ENCODE assay signal across 8 cellular contexts in genomic region chr15:30992073-30992363, GRCh38. TPM values are rescaled to one million over a fixed set of nuclear protein-coding genes. Genes with fewer than 3 reads are reported as not detected.
A peak's percentile ranks its signal among the peaks of the same experiment; 100 is the strongest.
DNase-seq lines count a peak whose midpoint lies in the region; ATAC-seq and TF ChIP-seq lines count a peak whose summit lies in the region.

No MANE protein-coding gene starts in this region.

- no peaks in the 10 kb centered on the region for H3K9me3 Mint-ChIP-seq in CD4-positive, alpha-beta T cell
- H3K9me3 Mint-ChIP-seq in brain (peaks cover 0 to 7% (median 0%) of the 10 kb centered on the region in 5 experiments), memory B cell (no peaks in the 10 kb centered on the region)

- ATAC-seq in CD4-positive, alpha-beta T cell (ENCODE audit: poor library complexity): no peak
- ATAC-seq in HG03457 (IDR thresholded peaks at IDR 0.05; ENCODE audit: unreplicated experiment) (peak; percentile 3), memory B cell (ENCODE audit: low read depth) (no peak), HG03469 (IDR thresholded peaks at IDR 0.05; ENCODE audit: unreplicated experiment) (no peak)

- POLR2A ChIA-PET in CD4-positive, alpha-beta T cell (lab: Charles Lee): interaction anchor here (0.7 to 3.0 kb wide), 9 partner anchors 12 to 443 kb away, joined by 3 to 24 read pairs (median 4); no protein-coding TSS in a partner anchor

- intact Hi-C loops in CD4-positive, alpha-beta T cell (cut with DNase I, micrococcal nuclease): loop anchor here in 1 of 2 experiments (5.0 to 10.0 kb wide), 3 partner anchors 90 to 883 kb away; partner anchors contain the start of genes FAN1 and OTUD7A

- no peaks in the 10 kb centered on the region for H3K9me3 ChIP-seq in CD4-positive, alpha-beta T cell (ENCODE audit: control insufficient read depth, low read length)

- CTCF ChIA-PET in CD4-positive, alpha-beta T cell (lab: Charles Lee): no interaction called here

- H3K4me3 Mint-ChIP-seq in CD4-positive, alpha-beta T cell: peak overlapping the region; percentile 85
- peak overlapping the region; percentile 81 to 92 (median 86) for H3K4me3 Mint-ChIP-seq in brain
- H3K4me3 Mint-ChIP-seq in memory B cell: peak overlapping the region; percentile 72

- no peak for DNase-seq in CD4-positive, alpha-beta T cell
- no peak for DNase-seq in memory B cell (ENCODE audit: low spot score in 2 of 2)
- DNase-seq in dedifferentiated amniotic fluid mesenchymal stem cell (ENCODE audit: extremely low spot score): no peak
- DNase-seq in GF-D8 (lab: John Stamatoyannopoulos, UW): no peak

- no peaks in the 10 kb centered on the region for H3K27me3 Mint-ChIP-seq in CD4-positive, alpha-beta T cell
- H3K27me3 Mint-ChIP-seq in brain (peaks cover 15% of the 10 kb centered on the region), memory B cell (no peaks in the 10 kb centered on the region)

- H3K36me3 ChIP-seq in urinary bladder (ENCODE audit: insufficient read depth): no peaks in the 10 kb centered on the region

- H3K36me3 Mint-ChIP-seq in CD4-positive, alpha-beta T cell (ENCODE audit: low read depth): peaks cover 21% of the 10 kb centered on the region
- H3K36me3 Mint-ChIP-seq in brain (no peaks in the 10 kb centered on the region), memory B cell (peaks cover 7% of the 10 kb centered on the region)

- no peaks in the 10 kb centered on the region for H3K27me3 ChIP-seq in CD4-positive, alpha-beta T cell (ENCODE audit: control insufficient read depth, insufficient read depth, low read length)

- no peak for TF ChIP-seq CTCF in CD4-positive, alpha-beta T cell (IDR thresholded peaks at IDR 0.05)
- TF ChIP-seq CTCF in brain (conservative IDR thresholded peaks at IDR 0.05): no peak

- 0% methylated on average over 10 of the region's 10 CpGs for WGBS in urinary bladder

- no peaks in the 10 kb centered on the region for H3K4me1 ChIP-seq in urinary bladder (ENCODE audit: insufficient read depth)

- H3K27ac Mint-ChIP-seq in CD4-positive, alpha-beta T cell: peak overlapping the region; percentile 82
- H3K27ac Mint-ChIP-seq in brain: peak overlapping the region; percentile 69 to 89 (median 83)
- H3K27ac Mint-ChIP-seq in memory B cell: peak overlapping the region; percentile 32

- peak overlapping the region; percentile 83 for H3K4me3 ChIP-seq in urinary bladder (ENCODE audit: low read depth, low read length)

- peak overlapping the region; percentile 42 for H3K27ac ChIP-seq in CD4-positive, alpha-beta T cell (ENCODE audit: low read depth, low read length)
- peak overlapping the region; percentile 97 for H3K27ac ChIP-seq in urinary bladder (ENCODE audit: low read depth)

- peaks cover 29% of the 10 kb centered on the region for H3K4me1 Mint-ChIP-seq in CD4-positive, alpha-beta T cell (ENCODE audit: low read depth)
- H3K4me1 Mint-ChIP-seq in brain (peaks cover 28% of the 10 kb centered on the region), memory B cell (peaks cover 19% of the 10 kb centered on the region)

RNA-seq across cellular contexts. Expression of gene MTMR10, which starts 0.6 kb away (rescaled TPM):
- 10 to 100 TPM; 41.2 to 42.0 TPM for total RNA-seq in CD4-positive, alpha-beta T cell
- polyA plus RNA-seq in brain (ENCODE audit: insufficient read depth, low read depth, low replicate concordance): 22.9 TPM
- total RNA-seq in urinary bladder: 46.1 TPM
- 14.4 TPM for polyA plus RNA-seq in urinary bladder

Comparison
In these comparisons a context has a peak if more than half of its experiments do, and no peak if none do; other contexts are left out.
1. H3K27ac Mint-ChIP-seq: peak in every context shown above with its lines; median percentile 83 in brain; 82 in CD4-positive, alpha-beta T cell; 32 in memory B cell.